30 cellular contexts compared by ENCODE assay signal in the genomic region with DNA sequence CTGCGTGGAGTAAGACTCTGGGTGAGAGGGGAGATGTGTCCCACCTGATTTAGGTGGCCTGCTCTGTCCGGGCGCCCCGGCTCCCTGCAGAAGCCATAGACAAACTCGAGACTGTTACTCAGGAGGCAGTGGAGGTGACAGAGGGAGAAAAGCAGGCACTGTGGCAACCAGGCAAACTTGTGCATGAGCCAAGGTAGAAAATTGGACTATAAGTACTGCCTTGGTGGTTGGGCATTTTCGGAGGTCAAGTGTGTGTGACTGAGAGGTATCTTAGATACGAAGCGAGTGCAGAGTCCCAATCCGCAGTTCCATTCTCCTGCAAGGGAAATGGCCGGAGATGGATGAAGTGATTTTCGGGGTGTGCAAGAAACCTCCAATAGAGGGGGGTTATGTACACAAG. TPM values are rescaled to one million over a fixed set of nuclear protein-coding genes. Genes with fewer than 3 reads are reported as not detected.
"Had no signal": no experiment of that assay in that cellular context is flagged by ENCODE, and none has a peak within 500 bp of the region (broad histone marks: within the 10 kb centered on the region; RNA-seq: fewer than 3 reads in every experiment).

No MANE protein-coding gene starts in this region.

- H3K27me3 ChIP-seq: colonic mucosa, gastrocnemius medialis had no signal

- H3K4me3 ChIP-seq: colonic mucosa, esophagus squamous epithelium, gastrocnemius medialis, heart right ventricle, left lung, lower lobe of right lung, mucosa of descending colon had no signal

- H3K27ac ChIP-seq: colonic mucosa, epithelial cell of prostate, esophagus squamous epithelium, gastrocnemius medialis, heart right ventricle, left lung, lower lobe of right lung had no signal

- H3K9me3 ChIP-seq: colonic mucosa, esophagus squamous epithelium, gastrocnemius medialis, left lung, lower lobe of right lung, mucosa of descending colon had no signal

- ATAC-seq: effector memory CD8-positive, alpha-beta T cell; esophagus mucosa; gastrocnemius medialis; heart right ventricle; left cardiac atrium; left lung; left ventricle myocardium superior; lower lobe of right lung; naive thymus-derived CD4-positive, alpha-beta T cell had no signal

- H3K36me3 ChIP-seq: colonic mucosa, esophagus squamous epithelium, gastrocnemius medialis, heart right ventricle, left lung, lower lobe of right lung had no signal

- H3K4me1 ChIP-seq: colonic mucosa, esophagus squamous epithelium, gastrocnemius medialis, heart right ventricle, left lung, lower lobe of right lung had no signal

- DNase-seq: colonic mucosa; cortex of kidney; effector CD8-positive, alpha-beta T cell; effector memory CD8-positive, alpha-beta T cell; endodermal cell; erythroblast; esophagus squamous epithelium; foreskin fibroblast; foreskin melanocyte; gastrocnemius medialis; glutamatergic neuron; head of caudate nucleus; heart right ventricle; hippocampal formation; left cardiac atrium; left lung; left ventricle myocardium superior; lower lobe of right lung; mesenchymal stem cell; naive thymus-derived CD4-positive, alpha-beta T cell had no signal

RNA-seq across cellular contexts. Expression of a gene that starts 27.1 kb away (rescaled TPM):
- total RNA-seq: dermis microvascular lymphatic vessel endothelial cell; endodermal cell; esophagus mucosa; esophagus squamous epithelium; gastrocnemius medialis; glomerular endothelial cell; heart right ventricle; kidney epithelial cell; left cardiac atrium; left lung; left ventricle myocardium superior; lower leg skin; lower lobe of right lung; lung microvascular endothelial cell; mesenteric fat pad; mesothelial cell of epicardium; mucosa of descending colon; naive thymus-derived CD4-positive, alpha-beta T cell had no signal
